In the genomic region with DNA sequence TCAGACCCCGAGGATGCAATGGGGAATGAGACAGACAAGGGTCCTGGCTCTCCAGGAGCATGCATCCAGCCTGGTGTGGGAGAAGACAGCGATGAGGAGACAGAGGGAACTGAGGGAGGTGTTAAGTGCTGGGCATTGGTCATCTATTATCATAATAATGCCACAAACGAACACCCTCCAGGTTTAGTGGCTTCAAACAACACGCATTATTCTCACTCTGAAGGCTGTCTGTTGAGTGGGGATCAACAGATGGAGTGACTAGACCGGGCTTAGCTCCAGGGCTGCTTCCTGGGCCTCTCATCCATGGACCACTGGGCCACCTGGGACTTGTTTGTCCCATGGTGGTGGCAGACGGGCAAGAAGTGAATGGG, we compare ENCODE assay signal across 17 cellular contexts. TPM values are rescaled to one million over a fixed set of nuclear protein-coding genes. Genes with fewer than 3 reads are reported as not detected.
DNase-seq lines count a peak whose midpoint lies in the region; ATAC-seq and TF ChIP-seq lines count a peak whose summit lies in the region.
"Had no signal": no experiment of that assay in that cellular context is flagged by ENCODE, and none has a peak within 500 bp of the region (broad histone marks: within the 10 kb centered on the region; RNA-seq: fewer than 3 reads in every experiment).

No MANE protein-coding gene starts in this region.

- H3K27ac Mint-ChIP-seq in activated CD8-positive, alpha-beta T cell treated with anti-CD3 and anti-CD28 coated beads, Interleukin-2, amount 10 ng/mL, durations not matched to agents 7 days and 5 days: peak overlapping the region; percentile 72
- no peak overlapping the region for H3K27ac Mint-ChIP-seq in activated CD8-positive, alpha-beta T cell treated with anti-CD3 and anti-CD28 coated beads for 36 hours
- peak overlapping the region; percentile 83 for H3K27ac Mint-ChIP-seq in nephron progenitor cell

- H3K36me3 Mint-ChIP-seq in activated CD8-positive, alpha-beta T cell treated with anti-CD3 and anti-CD28 coated beads, Interleukin-2, amount 10 ng/mL, durations not matched to agents 7 days and 5 days (ENCODE audit: low read depth): peaks cover 33% of the 10 kb centered on the region
- peaks cover 17% of the 10 kb centered on the region for H3K36me3 Mint-ChIP-seq in activated CD8-positive, alpha-beta T cell treated with anti-CD3 and anti-CD28 coated beads for 36 hours (ENCODE audit: low read depth)
- peaks cover 22% of the 10 kb centered on the region for H3K36me3 Mint-ChIP-seq in nephron progenitor cell (ENCODE audit: low read depth)

- DNase-seq in activated CD8-positive, alpha-beta T cell treated with anti-CD3 and anti-CD28 coated beads, Interleukin-2, amount 10 ng/mL, durations not matched to agents 7 days and 5 days: no peak
- no peak for DNase-seq in activated CD8-positive, alpha-beta T cell treated with anti-CD3 and anti-CD28 coated beads for 36 hours
- no peak for DNase-seq in nephron progenitor cell
- DNase-seq in NCI-H2171 (lab: John Stamatoyannopoulos, UW): no peak
- DNase-seq: C1 segment of cervical spinal cord; CD8-positive, alpha-beta memory T cell; DMS79 treated with DMSO at 0.1 percent for 48 hours; HCEC 1CT; NCI-H2081 treated with DMSO at 0.1 percent for 48 hours; PC-3; RPMI8226; SHP77 treated with DMSO at 0.1 percent for 48 hours; SK-N-SH had no signal

- peaks cover 15% of the 10 kb centered on the region for H3K4me1 Mint-ChIP-seq in activated CD8-positive, alpha-beta T cell treated with anti-CD3 and anti-CD28 coated beads, Interleukin-2, amount 10 ng/mL, durations not matched to agents 7 days and 5 days (ENCODE audit: low read depth)
- H3K4me1 Mint-ChIP-seq in activated CD8-positive, alpha-beta T cell treated with anti-CD3 and anti-CD28 coated beads for 36 hours (ENCODE audit: low read depth): peaks cover 2% of the 10 kb centered on the region
- peaks cover 64% of the 10 kb centered on the region for H3K4me1 Mint-ChIP-seq in nephron progenitor cell

- H3K4me3 Mint-ChIP-seq in activated CD8-positive, alpha-beta T cell treated with anti-CD3 and anti-CD28 coated beads, Interleukin-2, amount 10 ng/mL, durations not matched to agents 7 days and 5 days: no peak overlapping the region
- H3K4me3 Mint-ChIP-seq in activated CD8-positive, alpha-beta T cell treated with anti-CD3 and anti-CD28 coated beads for 36 hours: no peak overlapping the region
- H3K4me3 Mint-ChIP-seq in nephron progenitor cell: no peak overlapping the region
- H3K4me3 Mint-ChIP-seq: CD8-positive, alpha-beta memory T cell had no signal

- CTCF ChIA-PET in activated CD8-positive, alpha-beta T cell treated with anti-CD3 and anti-CD28 coated beads, Interleukin-2, amount 10 ng/mL, durations not matched to agents 7 days and 5 days (lab: Charles Lee): no interaction called here
- CTCF ChIA-PET in activated CD8-positive, alpha-beta T cell treated with anti-CD3 and anti-CD28 coated beads for 36 hours (lab: Charles Lee): interaction anchor here (1.0 kb wide), 1 partner anchor 18 kb away, joined by 4 read pairs; no protein-coding TSS in a partner anchor

- no peaks in the 10 kb centered on the region for H3K9me3 Mint-ChIP-seq in activated CD8-positive, alpha-beta T cell treated with anti-CD3 and anti-CD28 coated beads, Interleukin-2, amount 10 ng/mL, durations not matched to agents 7 days and 5 days (ENCODE audit: insufficient read depth)
- no peaks in the 10 kb centered on the region for H3K9me3 Mint-ChIP-seq in activated CD8-positive, alpha-beta T cell treated with anti-CD3 and anti-CD28 coated beads for 36 hours
- H3K9me3 Mint-ChIP-seq in nephron progenitor cell: no peaks in the 10 kb centered on the region
- H3K9me3 Mint-ChIP-seq: CD8-positive, alpha-beta memory T cell had no signal

- H3K27ac ChIP-seq in VCaP: peak overlapping the region; percentile 37; the same call in 1 of the 2 replicates

- POLR2A ChIA-PET in activated CD8-positive, alpha-beta T cell treated with anti-CD3 and anti-CD28 coated beads, Interleukin-2, amount 10 ng/mL, durations not matched to agents 7 days and 5 days (lab: Charles Lee): no interaction called here
- POLR2A ChIA-PET in activated CD8-positive, alpha-beta T cell treated with anti-CD3 and anti-CD28 coated beads for 36 hours (lab: Charles Lee): no interaction called here

- TF ChIP-seq CTCF in activated CD8-positive, alpha-beta T cell treated with anti-CD3 and anti-CD28 coated beads for 36 hours (IDR thresholded peaks at IDR 0.05): no peak
- TF ChIP-seq CTCF in VCaP (conservative IDR thresholded peaks at IDR 0.05): no peak
- no peak for TF ChIP-seq CTCF in nephron progenitor cell (IDR thresholded peaks at IDR 0.05)

- H3K27me3 Mint-ChIP-seq in activated CD8-positive, alpha-beta T cell treated with anti-CD3 and anti-CD28 coated beads, Interleukin-2, amount 10 ng/mL, durations not matched to agents 7 days and 5 days (ENCODE audit: low read depth): no peaks in the 10 kb centered on the region
- H3K27me3 Mint-ChIP-seq in activated CD8-positive, alpha-beta T cell treated with anti-CD3 and anti-CD28 coated beads for 36 hours: no peaks in the 10 kb centered on the region
- peaks cover 4% of the 10 kb centered on the region for H3K27me3 Mint-ChIP-seq in nephron progenitor cell (ENCODE audit: low read depth, poor library complexity)

- intact Hi-C loops in activated CD8-positive, alpha-beta T cell treated with anti-CD3 and anti-CD28 coated beads for 36 hours (cut with micrococcal nuclease): no loop called here

- no peak for ATAC-seq in activated CD8-positive, alpha-beta T cell treated with anti-CD3 and anti-CD28 coated beads, Interleukin-2, amount 10 ng/mL, durations not matched to agents 7 days and 5 days
- ATAC-seq in activated CD8-positive, alpha-beta T cell treated with anti-CD3 and anti-CD28 coated beads for 36 hours: no peak
- ATAC-seq in GM21528 (IDR thresholded peaks at IDR 0.05; ENCODE audit: low FRiP score, unreplicated experiment) (no peak), HG02981 (IDR thresholded peaks at IDR 0.05; ENCODE audit: unreplicated experiment) (no peak)
- ATAC-seq: A549, PC-3 had no signal

RNA-seq across cellular contexts. Expression of a gene that starts 48.6 kb away (rescaled TPM):
- 100 to 1,000 TPM; 275 to 287 TPM for total RNA-seq in activated CD8-positive, alpha-beta T cell treated with anti-CD3 and anti-CD28 coated beads, Interleukin-2, amount 10 ng/mL, durations not matched to agents 7 days and 5 days
- 100 to 1,000 TPM; 318 to 319 TPM for total RNA-seq in activated CD8-positive, alpha-beta T cell treated with anti-CD3 and anti-CD28 coated beads for 36 hours
